Comparison of ENCODE assay signal across 11 cellular contexts in the genomic region with DNA sequence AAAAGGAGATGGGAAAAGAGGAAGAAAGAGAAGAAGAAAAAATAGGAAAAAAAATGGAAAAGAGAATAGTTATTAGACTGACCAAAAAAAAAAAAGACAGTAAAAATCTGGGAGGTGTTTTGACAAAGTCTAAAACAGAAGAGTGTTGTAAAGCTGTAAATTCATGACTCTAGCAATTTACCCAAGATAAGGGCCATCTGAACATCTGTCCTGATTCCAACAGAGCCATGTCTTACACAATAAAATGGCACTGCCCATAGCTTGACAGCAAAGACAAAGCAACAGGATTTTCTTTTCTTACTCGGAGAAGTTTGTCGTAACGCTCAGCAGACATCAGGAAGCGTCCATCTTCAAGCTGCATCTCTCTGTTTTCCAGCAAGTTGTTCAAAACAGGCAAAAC.
"Had no signal": no experiment of that assay in that cellular context is flagged by ENCODE, and none has a peak within 500 bp of the region (broad histone marks: within the 10 kb centered on the region; RNA-seq: fewer than 3 reads in every experiment).

No MANE protein-coding gene starts in this region.

- H3K9me3 Mint-ChIP-seq: GM23338, H9, HFFc6 had no signal

- H3K9me3 ChIP-seq: HAP-1 had no signal

- H3K4me1 Mint-ChIP-seq: GM23338, H9 had no signal

- H3K27ac Mint-ChIP-seq: GM23338, H9, HFFc6 had no signal

- DNase-seq: GM23248, GOT3, H7, H9, HCEC 1CT, HFFc6 had no signal

- H3K9ac ChIP-seq: GM23248 had no signal

- H3K4me3 ChIP-seq: GM23248, GM23338, HAP-1 had no signal

- H3K27ac ChIP-seq: GM23248 had no signal

- H3K4me1 ChIP-seq: HAP-1 had no signal

- ATAC-seq: GM23338, HCT116 had no signal

- FAIRE-seq: H1, H54 had no signal

- H3K4me2 ChIP-seq: GM23338 had no signal

- H3K4me3 Mint-ChIP-seq: GM23338, H9, HFFc6 had no signal

- H2AFZ ChIP-seq: GM23248, GM23338 had no signal
